26 cellular contexts compared by ENCODE assay signal in genomic region chr15:46315540-46315939, GRCh38.
"Had no signal": no experiment of that assay in that cellular context is flagged by ENCODE, and none has a peak within 500 bp of the region (broad histone marks: within the 10 kb centered on the region; RNA-seq: fewer than 3 reads in every experiment).

No MANE protein-coding gene starts in this region.

- H3K4me3 Mint-ChIP-seq: activated CD4-positive, alpha-beta memory T cell treated with anti-CD3 and anti-CD28 coated beads for 36 hours; activated naive CD4-positive, alpha-beta T cell treated with anti-CD3 and anti-CD28 coated beads for 36 hours; activated T-cell treated with anti-CD3 and anti-CD28 coated beads, Interleukin-2, amount 50 U/mL, for 4 hours; activated T-helper 1 cell treated with anti-CD3 and anti-CD28 coated beads, Interleukin-12 subunit alpha, Interleukin-12 subunit beta, Interleukin-2, Interleukin-4 antibody, amounts not matched to agents 30 ng/mL and 10 ng/mL and 1 ng/mL, durations not matched to agents 14 hours and 24 hours and 36 hours had no signal

- DNase-seq: activated CD4-positive, alpha-beta memory T cell treated with anti-CD3 and anti-CD28 coated beads for 36 hours; activated CD4-positive, alpha-beta T cell treated with anti-CD3 and anti-CD28 coated beads, Interleukin-2, amount 50 U/mL, for 1 hour; activated CD4-positive, CD25-positive, alpha-beta regulatory T cell; activated CD8-positive, alpha-beta memory T cell treated with anti-CD3 and anti-CD28 coated beads, Interleukin-2, amount 50 U/mL, for 4 hours; activated gamma-delta T cell treated with Interleukin-2 at 50 U/mL for 16 hours; activated naive CD4-positive, alpha-beta T cell treated with anti-CD3 and anti-CD28 coated beads for 36 hours; activated T-cell treated with anti-CD3 and anti-CD28 coated beads for 4 hours; activated T-cell treated with anti-CD3 and anti-CD28 coated beads, Interleukin-2, amount 50 U/mL, for 4 hours; NCI-H1930; NCI-H2081 treated with DMSO at 0.1 percent for 48 hours; NCI-H226; NCI-H446 treated with DMSO at 0.1 percent for 48 hours; NCI-H526; NCI-H748 treated with DMSO at 0.1 percent for 48 hours; SHP77; SJCRH30; T1000; WERI-Rb-1 had no signal

- H3K27ac ChIP-seq: adrenal gland, body of pancreas, breast epithelium, KMS-11, SJCRH30, SK-N-MC, WERI-Rb-1 had no signal

- H3K27me3 Mint-ChIP-seq: activated CD4-positive, alpha-beta memory T cell treated with anti-CD3 and anti-CD28 coated beads for 36 hours had no signal

- ATAC-seq: activated naive CD4-positive, alpha-beta T cell treated with anti-CD3 and anti-CD28 coated beads, Interleukin-2, amount 50 U/mL, for 72 hours; activated T-cell treated with anti-CD3 and anti-CD28 coated beads, Interleukin-2, amount 50 U/mL, for 4 hours; body of pancreas; Panc1 had no signal

- H3K27me3 ChIP-seq: adrenal gland, body of pancreas, breast epithelium had no signal

- H3K4me1 ChIP-seq: breast epithelium, SJCRH30 had no signal

- H3K4me3 ChIP-seq: adrenal gland, body of pancreas, breast epithelium, SJCRH30, SK-N-MC had no signal

- H3K9me3 Mint-ChIP-seq: activated CD4-positive, alpha-beta memory T cell treated with anti-CD3 and anti-CD28 coated beads for 36 hours; activated naive CD4-positive, alpha-beta T cell treated with anti-CD3 and anti-CD28 coated beads for 36 hours; activated naive CD4-positive, alpha-beta T cell treated with anti-CD3 and anti-CD28 coated beads, Interleukin-2, amount 50 U/mL, for 72 hours; activated T-cell treated with anti-CD3 and anti-CD28 coated beads, Interleukin-2, amount 50 U/mL, for 4 hours; activated T-helper 1 cell treated with anti-CD3 and anti-CD28 coated beads, Interleukin-12 subunit alpha, Interleukin-12 subunit beta, Interleukin-2, Interleukin-4 antibody, amounts not matched to agents 30 ng/mL and 10 ng/mL and 1 ng/mL, durations not matched to agents 14 hours and 24 hours and 36 hours had no signal

- H3K36me3 ChIP-seq: adrenal gland, breast epithelium, SJCRH30, WERI-Rb-1 had no signal

- H3K36me3 Mint-ChIP-seq: activated CD4-positive, alpha-beta memory T cell treated with anti-CD3 and anti-CD28 coated beads for 36 hours; activated naive CD4-positive, alpha-beta T cell treated with anti-CD3 and anti-CD28 coated beads, Interleukin-2, amount 50 U/mL, for 72 hours had no signal

- H3K27ac Mint-ChIP-seq: activated CD4-positive, alpha-beta memory T cell treated with anti-CD3 and anti-CD28 coated beads for 36 hours; activated naive CD4-positive, alpha-beta T cell treated with anti-CD3 and anti-CD28 coated beads for 36 hours; activated naive CD4-positive, alpha-beta T cell treated with anti-CD3 and anti-CD28 coated beads, Interleukin-2, amount 50 U/mL, for 72 hours; activated T-helper 1 cell treated with anti-CD3 and anti-CD28 coated beads, Interleukin-12 subunit alpha, Interleukin-12 subunit beta, Interleukin-2, Interleukin-4 antibody, amounts not matched to agents 30 ng/mL and 10 ng/mL and 1 ng/mL, durations not matched to agents 14 hours and 24 hours and 36 hours had no signal

- H3K4me2 ChIP-seq: KMS-11 had no signal
